ENCODE assay signal across 2 cellular contexts in genomic region chrX:48130326-48130725, GRCh38. TPM values are rescaled to one million over a fixed set of nuclear protein-coding genes. Genes with fewer than 3 reads are reported as not detected.
"Had no signal": no experiment of that assay in that cellular context is flagged by ENCODE, and none has a peak within 500 bp of the region (broad histone marks: within the 10 kb centered on the region; RNA-seq: fewer than 3 reads in every experiment).

SPACA5B (plus strand) TSS chrX:48130626; CDS start chrX:48130688, 62 bp downstream.

RNA-seq across cellular contexts. Expression of gene SPACA5B, which starts in this region (rescaled TPM):
- total RNA-seq: G401, GM12878 had no signal
